ENCODE assay signal across 10 cellular contexts in the genomic region with DNA sequence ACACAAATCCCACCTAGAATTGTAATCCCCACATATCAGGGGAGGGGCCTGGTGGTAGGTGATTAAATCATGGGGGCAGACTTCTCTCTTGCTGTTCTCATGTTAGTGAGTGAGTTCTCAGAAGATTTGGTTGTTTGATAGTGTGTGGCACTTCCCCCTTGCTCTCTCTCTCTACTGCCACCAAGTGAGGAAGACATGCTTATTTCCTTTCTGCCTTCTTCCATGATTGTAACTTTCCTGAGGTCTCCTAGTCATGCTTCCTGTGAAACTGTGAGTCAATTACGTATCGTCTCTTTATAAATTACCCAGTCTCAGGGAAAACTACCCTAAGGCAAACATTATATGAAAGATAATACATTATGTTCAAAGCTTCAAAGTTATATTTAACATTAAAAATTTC.
DNase-seq lines count a peak whose midpoint lies in the region; ATAC-seq, FAIRE-seq and TF ChIP-seq lines count a peak whose summit lies in the region.
"Had no signal": no experiment of that assay in that cellular context is flagged by ENCODE, and none has a peak within 500 bp of the region (broad histone marks: within the 10 kb centered on the region; RNA-seq: fewer than 3 reads in every experiment).

No MANE protein-coding gene starts in this region.

- no peak for TF ChIP-seq POLR2A in HepG2 (IDR thresholded peaks at IDR 0.05; ENCODE audit: insufficient read depth in 1 of 2, low read depth in 2 of 2, low read length in 2 of 2)

- BruUV-seq in HepG2 (replicated peaks; lab: Mats Ljungman, UMichigan): no TSS peak

- peak; percentile 13; the same call in 1 of the 2 replicates for TF ChIP-seq CTCF in HepG2 (CRISPR knock-in tag; IDR thresholded peaks at IDR 0.05)

- DNase-seq in GM18507 (ENCODE audit: extremely low spot score, insufficient read length, low read depth) (no peak), LHCN-M2 (ENCODE audit: low read depth) (peak; percentile 23), HepG2 (ENCODE audit: low spot score) (no peak), NCI-H2081 (lab: John Stamatoyannopoulos, UW) (no peak)
- DNase-seq: anterior cingulate cortex, Calu3, uterus had no signal

- no peak overlapping the region for H3K4me2 ChIP-seq in HepG2 (ENCODE audit: low read depth, low read length)

- no peaks in the 10 kb centered on the region for H3K36me3 Mint-ChIP-seq in activated T-helper 17 cell treated with anti-CD3 and anti-CD28 coated beads, Interleukin-2, amount 50 U/mL, for 72 hours (ENCODE audit: low read depth)

- no peaks in the 10 kb centered on the region for H4K20me1 ChIP-seq in HepG2 (ENCODE audit: insufficient read depth, low read length)

- H3K4me1 ChIP-seq in HepG2 (ENCODE audit: insufficient read depth, low read length): no peaks in the 10 kb centered on the region
- H3K4me1 ChIP-seq: uterus had no signal

- H3K27me3 Mint-ChIP-seq in activated T-helper 17 cell treated with anti-CD3 and anti-CD28 coated beads, Interleukin-2, amount 50 U/mL, for 72 hours: peaks cover 3% of the 10 kb centered on the region

- peak; percentile 76 for ATAC-seq in activated T-helper 17 cell treated with anti-CD3 and anti-CD28 coated beads, Interleukin-2, amount 50 U/mL, for 72 hours (replicated peaks)
- ATAC-seq in HepG2 (no peak), GM18909 (IDR thresholded peaks at IDR 0.05; ENCODE audit: poor library complexity, unreplicated experiment) (no peak), GM21825 (IDR thresholded peaks at IDR 0.05; ENCODE audit: unreplicated experiment) (no peak)

- no peak overlapping the region for H3K9ac ChIP-seq in HepG2 (ENCODE audit: insufficient read depth, low read depth, low read length)

- H3K9me3 ChIP-seq in HepG2 (ENCODE audit: low read length): no peaks in the 10 kb centered on the region

- FAIRE-seq in GM18507 (lab: Jason Lieb, UNC): peak; percentile 54
- no peak for FAIRE-seq in HepG2 (lab: Jason Lieb, UNC)

- WGBS in HepG2 (ENCODE audit: low lambda C conversion rate): 15% methylated on average over 2 of the region's 2 CpGs

- no peaks in the 10 kb centered on the region for H3K36me3 ChIP-seq in HepG2 (replicated peaks in 1 of 2; ENCODE audit: control insufficient read depth in 1 of 2, insufficient read depth in 2 of 2, low read length in 2 of 2)
- H3K36me3 ChIP-seq: uterus had no signal

- intact Hi-C loops in HepG2 (cut with micrococcal nuclease; ENCODE audit: unreplicated experiment): no loop called here

- H3K79me2 ChIP-seq in HepG2 (ENCODE audit: insufficient read depth, low read length): no peaks in the 10 kb centered on the region

- H3K9me3 Mint-ChIP-seq in activated T-helper 17 cell treated with anti-CD3 and anti-CD28 coated beads, Interleukin-2, amount 50 U/mL, for 72 hours: no peaks in the 10 kb centered on the region

- no peak overlapping the region for H3K4me3 Mint-ChIP-seq in activated T-helper 17 cell treated with anti-CD3 and anti-CD28 coated beads, Interleukin-2, amount 50 U/mL, for 72 hours

- no peak overlapping the region for H3K27ac ChIP-seq in HepG2 (ENCODE audit: extremely low read length, insufficient read depth, low read length)
- H3K27ac ChIP-seq: uterus had no signal

- POLR2A ChIA-PET in HepG2 (lab: Yijun Ruan, JAX): no interaction called here

- no peak overlapping the region for H2AFZ ChIP-seq in HepG2 (ENCODE audit: low read length)

- no peak for TF ChIP-seq EP300 in HepG2 (IDR thresholded peaks at IDR 0.05; ENCODE audit: low read depth in 2 of 2, low read length in 2 of 2)
- TF ChIP-seq EP300 in HepG2 (CRISPR knock-in tag; IDR thresholded peaks at IDR 0.05; ENCODE audit: borderline replicate concordance): no peak

- H3K27ac Mint-ChIP-seq in activated T-helper 17 cell treated with anti-CD3 and anti-CD28 coated beads, Interleukin-2, amount 50 U/mL, for 72 hours: no peak overlapping the region

- in situ Hi-C loops in HepG2 (cut with HindIII; ENCODE audit: extremely low pct_ligation_motif_present, low pct_unique_long_range_greater_than_20kb): no loop called here

- no peaks in the 10 kb centered on the region for H3K27me3 ChIP-seq in HepG2 (ENCODE audit: control insufficient read depth in 1 of 2, insufficient read depth in 2 of 2, low read length in 2 of 2)
- H3K27me3 ChIP-seq: uterus had no signal

- H3K4me1 Mint-ChIP-seq in activated T-helper 17 cell treated with anti-CD3 and anti-CD28 coated beads, Interleukin-2, amount 50 U/mL, for 72 hours: peaks cover 5% of the 10 kb centered on the region

- CTCF ChIA-PET in HepG2 (lab: Yijun Ruan, JAX; ENCODE audit: low intra/inter-chr PET ratio, low total read pairs): no interaction called here

- no peak overlapping the region for H3K4me3 ChIP-seq in HepG2 (replicated peaks in 1 of 3; ENCODE audit: insufficient read depth in 1 of 3, low read depth in 2 of 3, low read length in 3 of 3)
- H3K4me3 ChIP-seq: uterus had no signal

- no peak for TF ChIP-seq RAD21 in HepG2 (CRISPR knock-in tag; IDR thresholded peaks at IDR 0.05)

TF ChIP-seq in HepG2, 621 proteins besides CTCF, POLR2A, EP300 and RAD21:
- TF ChIP-seq STAG1 (CRISPR knock-in tag; IDR thresholded peaks at IDR 0.05) (0 out of 2 replicates have a peak, but pooled peaks have one; percentile 6), GLI4 (CRISPR knock-in tag; IDR thresholded peaks at IDR 0.05; ENCODE audit: borderline replicate concordance) (no peak), HOMEZ (CRISPR knock-in tag; IDR thresholded peaks at IDR 0.05; ENCODE audit: low read depth) (no peak), GZF1 (CRISPR knock-in tag; IDR thresholded peaks at IDR 0.05) (no peak), ZNF280D (CRISPR knock-in tag; IDR thresholded peaks at IDR 0.05) (no peak)
